29 cellular contexts compared by ENCODE assay signal in genomic region chr18:53605198-53605597, GRCh38.
"Had no signal": no experiment of that assay in that cellular context is flagged by ENCODE, and none has a peak within 500 bp of the region (broad histone marks: within the 10 kb centered on the region; RNA-seq: fewer than 3 reads in every experiment).

No MANE protein-coding gene starts in this region.

- H3K4me1 Mint-ChIP-seq: endodermal cell had no signal

- H3K36me3 ChIP-seq: colonic mucosa, esophagus muscularis mucosa, esophagus squamous epithelium, gastrocnemius medialis, gastroesophageal sphincter, heart left ventricle, heart right ventricle had no signal

- H3K9me3 Mint-ChIP-seq: dendritic cell treated with granulocyte-macrophage colony-stimulating factor and Interleukin-4, amounts not matched to agents 40 ng/mL and 50 ng/mL, for 4 days; endodermal cell had no signal

- H3K4me1 ChIP-seq: colonic mucosa, esophagus muscularis mucosa, esophagus squamous epithelium, foreskin keratinocyte, gastrocnemius medialis, gastroesophageal sphincter, heart left ventricle, heart right ventricle had no signal

- H3K4me3 Mint-ChIP-seq: dendritic cell treated with granulocyte-macrophage colony-stimulating factor and Interleukin-4, amounts not matched to agents 40 ng/mL and 50 ng/mL, for 4 days; effector memory CD8-positive, alpha-beta T cell; endodermal cell had no signal

- H3K9me3 ChIP-seq: colonic mucosa, esophagus muscularis mucosa, esophagus squamous epithelium, gastrocnemius medialis, gastroesophageal sphincter, heart left ventricle, heart right ventricle had no signal

- ATAC-seq: effector memory CD8-positive, alpha-beta T cell; esophagus mucosa; foreskin keratinocyte; gastrocnemius medialis; gastroesophageal sphincter; heart left ventricle; heart right ventricle had no signal

- H3K27me3 ChIP-seq: colonic mucosa, dorsolateral prefrontal cortex, esophagus muscularis mucosa, esophagus squamous epithelium, foreskin keratinocyte, gastrocnemius medialis, gastroesophageal sphincter, heart left ventricle, heart right ventricle had no signal

- H3K27ac Mint-ChIP-seq: dendritic cell treated with granulocyte-macrophage colony-stimulating factor and Interleukin-4, amounts not matched to agents 40 ng/mL and 50 ng/mL, for 4 days; effector memory CD8-positive, alpha-beta T cell; endodermal cell had no signal

- FAIRE-seq: colon, endometrium, endothelial cell of umbilical vein, frontal cortex had no signal

- H3K4me3 ChIP-seq: colonic mucosa, coronary artery, dorsolateral prefrontal cortex, esophagus muscularis mucosa, esophagus squamous epithelium, gastrocnemius medialis, gastroesophageal sphincter, heart left ventricle, heart right ventricle had no signal

- H3K27me3 Mint-ChIP-seq: dendritic cell treated with granulocyte-macrophage colony-stimulating factor and Interleukin-4, amounts not matched to agents 40 ng/mL and 50 ng/mL, for 4 days; effector memory CD8-positive, alpha-beta T cell had no signal

- DNase-seq: colonic mucosa; cortex of kidney; dermis blood vessel endothelial cell; dorsolateral prefrontal cortex; effector CD4-positive, alpha-beta T cell; effector CD8-positive, alpha-beta T cell; effector memory CD4-positive, alpha-beta T cell; effector memory CD8-positive, alpha-beta T cell; endodermal cell; erythroblast; esophagus squamous epithelium; foreskin fibroblast; foreskin keratinocyte; foreskin melanocyte; gastrocnemius medialis; glutamatergic neuron; head of caudate nucleus; heart left ventricle; heart right ventricle had no signal

- H3K27ac ChIP-seq: colonic mucosa, coronary artery, dorsolateral prefrontal cortex, epithelial cell of prostate, esophagus muscularis mucosa, esophagus squamous epithelium, foreskin keratinocyte, gastrocnemius medialis, gastroesophageal sphincter, heart left ventricle, heart right ventricle had no signal
